In the genomic region with DNA sequence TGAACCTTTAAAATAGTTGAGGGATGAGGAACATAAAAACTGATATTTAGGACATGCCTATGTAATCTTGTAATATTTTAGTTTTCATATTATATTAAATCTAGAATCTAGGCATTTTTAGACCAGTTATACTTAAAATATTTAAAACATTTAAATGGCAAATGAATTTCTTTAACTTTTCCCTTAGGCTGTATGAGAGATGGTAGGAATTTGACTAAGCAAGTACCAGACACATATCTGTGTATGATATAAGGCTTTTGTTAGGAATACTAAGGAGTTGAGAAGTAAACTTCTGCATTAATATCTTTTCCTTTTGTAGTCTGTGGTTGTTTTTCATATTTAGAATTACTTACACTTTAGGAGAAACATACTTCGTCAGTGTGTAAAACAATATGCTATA, we compare ENCODE assay signal across 34 cellular contexts.
"Had no signal": no experiment of that assay in that cellular context is flagged by ENCODE, and none has a peak within 500 bp of the region (broad histone marks: within the 10 kb centered on the region; RNA-seq: fewer than 3 reads in every experiment).

No MANE protein-coding gene starts in this region.

- H3K4me3 Mint-ChIP-seq: activated B cell treated with CpG ODN at 0.5 μM for 24 hours; activated CD8-positive, alpha-beta T cell treated with anti-CD3 and anti-CD28 coated beads for 36 hours; activated naive CD8-positive, alpha-beta T cell; activated naive CD8-positive, alpha-beta T cell treated with anti-CD3 and anti-CD28 coated beads, Interleukin-2, amount 50 U/mL, for 24 hours; activated T-cell treated with anti-CD3 and anti-CD28 coated beads, Interleukin-2, amount 50 U/mL, for 4 hours; activated T-helper 17 cell treated with anti-CD3 and anti-CD28 coated beads, Interleukin-2, amount 50 U/mL, for 72 hours; brain; T-helper 17 cell; T-helper 2 cell treated with Interferon-gamma antibody and Interleukin-4, amounts not matched to agents 5 μg/mL and 100 μg/mL, for 36 hours had no signal

- H3K36me3 ChIP-seq: breast epithelium, cardiac muscle cell, colonic mucosa, gastroesophageal sphincter, WERI-Rb-1 had no signal

- H3K27me3 ChIP-seq: ascending aorta, breast epithelium, cardiac muscle cell, colonic mucosa, esophagus squamous epithelium, gastroesophageal sphincter had no signal

- H3K9me3 ChIP-seq: colonic mucosa, esophagus squamous epithelium had no signal

- H3K4me1 ChIP-seq: colonic mucosa had no signal

- H3K27me3 Mint-ChIP-seq: activated B cell treated with CpG ODN at 0.5 μM for 24 hours; activated CD8-positive, alpha-beta T cell treated with anti-CD3 and anti-CD28 coated beads for 36 hours; activated naive CD8-positive, alpha-beta T cell; activated naive CD8-positive, alpha-beta T cell treated with anti-CD3 and anti-CD28 coated beads, Interleukin-2, amount 50 U/mL, for 24 hours; activated T-helper 17 cell treated with anti-CD3 and anti-CD28 coated beads, Interleukin-2, amount 50 U/mL, for 72 hours; brain; T-helper 17 cell had no signal

- H3K4me3 ChIP-seq: ascending aorta, breast epithelium, cardiac muscle cell, colonic mucosa, esophagus squamous epithelium, gastroesophageal sphincter had no signal

- FAIRE-seq: endometrium, endothelial cell of umbilical vein had no signal

- H3K27ac Mint-ChIP-seq: activated B cell treated with CpG ODN at 0.5 μM for 24 hours; activated CD8-positive, alpha-beta T cell treated with anti-CD3 and anti-CD28 coated beads for 36 hours; activated naive CD8-positive, alpha-beta T cell; activated naive CD8-positive, alpha-beta T cell treated with anti-CD3 and anti-CD28 coated beads, Interleukin-2, amount 50 U/mL, for 24 hours; activated T-helper 17 cell treated with anti-CD3 and anti-CD28 coated beads, Interleukin-2, amount 50 U/mL, for 72 hours; T-helper 17 cell; T-helper 2 cell treated with Interferon-gamma antibody and Interleukin-4, amounts not matched to agents 5 μg/mL and 100 μg/mL, for 36 hours had no signal

- H3K9me3 Mint-ChIP-seq: activated B cell treated with CpG ODN at 0.5 μM for 24 hours; activated T-cell treated with anti-CD3 and anti-CD28 coated beads, Interleukin-2, amount 50 U/mL, for 4 hours; activated T-helper 17 cell treated with anti-CD3 and anti-CD28 coated beads, Interleukin-2, amount 50 U/mL, for 72 hours; T-helper 2 cell treated with Interferon-gamma antibody and Interleukin-4, amounts not matched to agents 5 μg/mL and 100 μg/mL, for 36 hours had no signal

- DNase-seq: activated B cell treated with CpG ODN at 0.5 μM for 24 hours; activated CD4-positive, alpha-beta T cell treated with anti-CD3 and anti-CD28 coated beads for 48 hours; activated CD4-positive, alpha-beta T cell treated with anti-CD3 and anti-CD28 coated beads, Interleukin-2, amount 50 U/mL, for 1 hour; activated CD4-positive, alpha-beta T cell treated with anti-CD3 and anti-CD28 coated beads, Interleukin-2, amount 50 U/mL, for 48 hours; activated CD8-positive, alpha-beta memory T cell treated with anti-CD3 and anti-CD28 coated beads for 24 hours; activated CD8-positive, alpha-beta T cell treated with anti-CD3 and anti-CD28 coated beads for 36 hours; activated effector memory CD4-positive, alpha-beta T cell treated with Interleukin-2 at 50 U/mL for 16 hours; activated gamma-delta T cell treated with Interleukin-2 at 50 U/mL for 16 hours; activated naive CD4-positive, alpha-beta T cell treated with anti-CD3 and anti-CD28 coated beads, Interleukin-2, amount 50 U/mL, for 16 hours; activated naive CD4-positive, alpha-beta T cell treated with Interleukin-2 at 50 U/mL for 16 hours; activated naive CD8-positive, alpha-beta T cell treated with anti-CD3 and anti-CD28 coated beads, Interleukin-2, amount 50 U/mL, for 24 hours; activated T-cell treated with anti-CD3 and anti-CD28 coated beads, Interleukin-2, amount 50 U/mL, for 4 hours; central memory CD4-positive, alpha-beta T cell; cerebellar nuclear complex; colonic mucosa; effector CD8-positive, alpha-beta T cell; esophagus squamous epithelium; foreskin melanocyte; head of caudate nucleus; T-helper 1 cell; T-helper 17 cell; T1000; WERI-Rb-1 had no signal

- ATAC-seq: activated CD4-positive, CD25-positive, alpha-beta regulatory T cell treated with anti-CD3 and anti-CD28 coated beads, Interleukin-2, amount 50 U/mL, for 24 hours; activated CD8-positive, alpha-beta T cell treated with anti-CD3 and anti-CD28 coated beads for 36 hours; activated naive CD8-positive, alpha-beta T cell treated with anti-CD3 and anti-CD28 coated beads, Interleukin-2, amount 50 U/mL, for 24 hours; activated T-cell treated with anti-CD3 and anti-CD28 coated beads, Interleukin-2, amount 50 U/mL, for 4 hours; activated T-helper 17 cell treated with anti-CD3 and anti-CD28 coated beads, Interleukin-2, amount 50 U/mL, for 72 hours; gastroesophageal sphincter; T-helper 17 cell had no signal

- H3K27ac ChIP-seq: ascending aorta, breast epithelium, cardiac muscle cell, colonic mucosa, esophagus squamous epithelium, gastroesophageal sphincter, WERI-Rb-1 had no signal
